In genomic region chr11:118295199-118295598, GRCh38 we compare ENCODE assay signal across 1 cellular context.
TF ChIP-seq lines count a peak whose summit lies in the region.

No MANE protein-coding gene starts in this region.

TF ChIP-seq in H1, 55 proteins besides CTCF, POLR2A, EP300 and RAD21:
- TF ChIP-seq CEBPB (IDR thresholded peaks at IDR 0.05; ENCODE audit: low read depth, low read length) (no peak), TEAD4 (IDR thresholded peaks at IDR 0.05; ENCODE audit: low read depth, low read length) (no peak), POLR2AphosphoS5 (IDR thresholded peaks at IDR 0.05; ENCODE audit: low read depth, low read length) (no peak), YY1 (IDR thresholded peaks at IDR 0.05; ENCODE audit: low read depth, low read length) (no peak), CBX8 (IDR thresholded peaks at IDR 0.05; ENCODE audit: borderline replicate concordance, low read depth, low read length) (no peak)
TF ChIP-seq in H1: peak in this region for 0.
